19 cellular contexts compared by ENCODE assay signal in genomic region chr13:50928088-50928487, GRCh38.
"Had no signal": no experiment of that assay in that cellular context is flagged by ENCODE, and none has a peak within 500 bp of the region (broad histone marks: within the 10 kb centered on the region; RNA-seq: fewer than 3 reads in every experiment).

No MANE protein-coding gene starts in this region.

- H3K27me3 ChIP-seq: body of pancreas, gastroesophageal sphincter, heart right ventricle, tibial nerve had no signal

- H3K27ac Mint-ChIP-seq: stimulated activated naive B cell treated with anti-CD40 and anti-IgM and Interleukin-4, amounts not matched to agents 10 μg/mL and 1 μg/mL and 100 μg/mL, for 72 hours had no signal

- DNase-seq: activated CD4-positive, alpha-beta T cell treated with anti-CD3 and anti-CD28 coated beads, Interleukin-2, amount 50 U/mL, for 4 hours; activated naive CD4-positive, alpha-beta T cell treated with anti-CD3 and anti-CD28 coated beads, Interleukin-2, amount 50 U/mL, for 16 hours; activated T-cell treated with anti-CD3 and anti-CD28 coated beads, Interleukin-2, amount 50 U/mL, for 1 hour; amygdala; body of pancreas; cerebellar nuclear complex; dermis blood vessel endothelial cell; effector memory CD8-positive, alpha-beta T cell; heart right ventricle; left cardiac atrium; mammary epithelial cell; naive thymus-derived CD8-positive, alpha-beta T cell; stimulated activated CD4-positive, alpha-beta T cell treated with anti-CD3 and anti-CD28 coated beads, Interleukin-2, amount 100 ng/mL, for 48 hours; stimulated activated naive B cell treated with anti-CD40 and anti-IgM and Interleukin-4, amounts not matched to agents 10 μg/mL and 1 μg/mL and 100 μg/mL, for 72 hours; T-helper 9 cell had no signal

- H3K9ac ChIP-seq: parathyroid adenoma had no signal

- ATAC-seq: activated CD4-positive, CD25-positive, alpha-beta regulatory T cell treated with anti-CD3 and anti-CD28 coated beads, Interleukin-2, amount 50 U/mL, for 24 hours; body of pancreas; effector memory CD8-positive, alpha-beta T cell; gastroesophageal sphincter; naive thymus-derived CD8-positive, alpha-beta T cell; stimulated activated naive B cell treated with anti-CD40 and anti-IgM and Interleukin-4, amounts not matched to agents 10 μg/mL and 1 μg/mL and 100 μg/mL, for 72 hours had no signal

- H3K27me3 Mint-ChIP-seq: effector memory CD8-positive, alpha-beta T cell; naive thymus-derived CD8-positive, alpha-beta T cell; stimulated activated naive B cell treated with anti-CD40 and anti-IgM and Interleukin-4, amounts not matched to agents 10 μg/mL and 1 μg/mL and 100 μg/mL, for 72 hours had no signal

- H3K27ac ChIP-seq: body of pancreas, parathyroid adenoma, tibial nerve had no signal

- H2AFZ ChIP-seq: parathyroid adenoma had no signal

- H3K79me2 ChIP-seq: parathyroid adenoma had no signal

- H3K9me3 Mint-ChIP-seq: effector memory CD8-positive, alpha-beta T cell had no signal

- H3K4me3 Mint-ChIP-seq: effector memory CD8-positive, alpha-beta T cell; naive thymus-derived CD8-positive, alpha-beta T cell; stimulated activated naive B cell treated with anti-CD40 and anti-IgM and Interleukin-4, amounts not matched to agents 10 μg/mL and 1 μg/mL and 100 μg/mL, for 72 hours had no signal

- H3K4me1 ChIP-seq: body of pancreas, parathyroid adenoma had no signal

- H3K4me3 ChIP-seq: body of pancreas, gastroesophageal sphincter, heart right ventricle, tibial nerve had no signal
